In genomic region chr2:10325278-10326145, GRCh38 we compare ENCODE assay signal across 10 cellular contexts. TPM values are rescaled to one million over a fixed set of nuclear protein-coding genes. Genes with fewer than 3 reads are reported as not detected.
DNase-seq lines count a peak whose midpoint lies in the region; TF ChIP-seq lines count a peak whose summit lies in the region.
"Had no signal": no experiment of that assay in that cellular context is flagged by ENCODE, and none has a peak within 500 bp of the region (broad histone marks: within the 10 kb centered on the region; RNA-seq: fewer than 3 reads in every experiment).

No MANE protein-coding gene starts in this region.

- peaks cover 3% of the 10 kb centered on the region for H3K27me3 Mint-ChIP-seq in brain

- H3K4me3 Mint-ChIP-seq in brain = peak overlapping the region in 2 of 5 experiments; percentile 7 to 66

- peak overlapping the region; percentile 4 to 96 (median 78) for H3K27ac Mint-ChIP-seq in brain

- TF ChIP-seq CTCF in brain (conservative IDR thresholded peaks at IDR 0.05) (no peak), neutrophil (IDR thresholded peaks at IDR 0.05) (no peak), prostate gland (IDR thresholded peaks at IDR 0.05) (no peak)

- intact Hi-C loops in prostate gland (cut with DNase I) = no loop called here

- H3K4me1 ChIP-seq in neutrophil (ENCODE audit: control insufficient read depth in 1 of 2, insufficient read depth in 1 of 2, low read depth in 1 of 2, low read length in 1 of 2) = peaks cover 24 to 26% of the 10 kb centered on the region in 2 experiments
- H3K4me1 ChIP-seq in prostate gland (replicated peaks) = no peaks in the 10 kb centered on the region

- 89% methylated on average over 17 of the region's 17 CpGs for WGBS in prostate gland

- peak; percentile 31 for DNase-seq in NCI-H2227 (lab: John Stamatoyannopoulos, UW; ENCODE audit: unreplicated experiment)
- no peak for DNase-seq in NCI-H2227 treated with DMSO at 0.1 percent for 48 hours (lab: John Stamatoyannopoulos, UW)
- peak; percentile 77 to 84 for DNase-seq in NCI-H187 (lab: John Stamatoyannopoulos, UW)
- DNase-seq in prostate gland (ENCODE audit: low spot score) = no peak
- DNase-seq in activated CD4-positive, alpha-beta T cell treated with anti-CD3 and anti-CD28 coated beads for 4 hours = no peak
- no peak for DNase-seq in amygdala (lab: John Stamatoyannopoulos, UW)
- DNase-seq: head of caudate nucleus; stimulated activated naive CD8-positive, alpha-beta T cell treated with anti-CD3 and anti-CD28 coated beads, Interleukin-15, Interleukin-2, amounts not matched to agents 100 U/mL and 50 U/mL, for 24 hours had no signal

- peak overlapping the region; percentile 53 for H3K27ac ChIP-seq in neutrophil
- H3K27ac ChIP-seq in prostate gland = no peak overlapping the region

- peaks cover 0 to 15% (median 2%) of the 10 kb centered on the region in 5 experiments for H3K9me3 Mint-ChIP-seq in brain

- TF ChIP-seq POLR2A in prostate gland (IDR thresholded peaks at IDR 0.05) = no peak

- H3K36me3 ChIP-seq in neutrophil = no peaks in the 10 kb centered on the region
- no peaks in the 10 kb centered on the region for H3K36me3 ChIP-seq in prostate gland

- H3K4me3 ChIP-seq in neutrophil (ENCODE audit: low read depth in 1 of 2, low read length in 1 of 2) = no peak overlapping the region
- no peak overlapping the region for H3K4me3 ChIP-seq in prostate gland

- H3K27me3 ChIP-seq in neutrophil (no peaks in the 10 kb centered on the region), prostate gland (replicated peaks; ENCODE audit: insufficient read depth) (no peaks in the 10 kb centered on the region)

- H3K36me3 Mint-ChIP-seq in brain = peaks cover 25% of the 10 kb centered on the region

- peaks cover 69% of the 10 kb centered on the region for H3K4me1 Mint-ChIP-seq in brain

- H3K9me3 ChIP-seq in neutrophil (no peaks in the 10 kb centered on the region), prostate gland (no peaks in the 10 kb centered on the region)

RNA-seq across cellular contexts. Expression of gene HPCAL1, which starts 22.8 kb away (rescaled TPM):
- 85.6 TPM for polyA plus RNA-seq in brain (ENCODE audit: insufficient read depth, low read depth, low replicate concordance)
- total RNA-seq in prostate gland = 100 to 1,000 TPM in 1 of 2 donors, 10 to 100 TPM in 1; 22.5 to 203 TPM

Comparison
In these comparisons a context has a peak if more than half of its experiments do, and no peak if none do; other contexts are left out.
1. DNase-seq: peak in NCI-H2227 (single experiment) and NCI-H187 (2 of 2); none in NCI-H2227 treated with DMSO at 0.1 percent for 48 hours (single experiment), prostate gland (single experiment), activated CD4-positive, alpha-beta T cell treated with anti-CD3 and anti-CD28 coated beads for 4 hours (0 of 2) and amygdala (0 of 56).